Comparison of ENCODE assay signal across 1 cellular context in genomic region chr2:215771241-215771640, GRCh38.
A peak's percentile ranks its signal among the peaks of the same experiment; 100 is the strongest.
TF ChIP-seq lines count a peak whose summit lies in the region.

No MANE protein-coding gene starts in this region.

TF ChIP-seq in K562, 482 proteins besides CTCF, POLR2A, EP300 and RAD21:
- TF ChIP-seq CUX1 (CRISPR knock-in tag; IDR thresholded peaks at IDR 0.05) (no peak), BACH1 (tag; IDR thresholded peaks at IDR 0.05) (0 out of 2 replicates have a peak, but pooled peaks have one; percentile 18), KDM4B (IDR thresholded peaks at IDR 0.05; ENCODE audit: borderline replicate concordance in 2 of 2, low read depth in 1 of 2) (no peak)
